19 cellular contexts compared by ENCODE assay signal in genomic region chr3:53320697-53321096, GRCh38. TPM values are rescaled to one million over a fixed set of nuclear protein-coding genes. Genes with fewer than 3 reads are reported as not detected.
DNase-seq lines count a peak whose midpoint lies in the region; ATAC-seq and TF ChIP-seq lines count a peak whose summit lies in the region.
"Had no signal": no experiment of that assay in that cellular context is flagged by ENCODE, and none has a peak within 500 bp of the region (broad histone marks: within the 10 kb centered on the region; RNA-seq: fewer than 3 reads in every experiment).

No MANE protein-coding gene starts in this region.

- H3K27ac ChIP-seq in gastrocnemius medialis = peak overlapping the region; percentile 81 to 86 (median 82)
- H3K27ac ChIP-seq: BLaER1 treated with 17β-estradiol and CSF1 and Interleukin-3, amounts not matched to agents 10 nM and 100 nM; brain microvascular endothelial cell; RWPE1 had no signal

- DNase-seq in H7 (peak; percentile 13), NCI-H2196 (lab: John Stamatoyannopoulos, UW; ENCODE audit: unreplicated experiment) (peak; percentile 15), Right ventricle myocardium superior (no peak), gastrocnemius medialis (peak; percentile 48 to 85), SW480 (ENCODE audit: low spot score) (no peak)
- DNase-seq: activated CD4-positive, alpha-beta T cell treated with anti-CD3 and anti-CD28 coated beads for 36 hours; activated CD8-positive, alpha-beta memory T cell treated with anti-CD3 and anti-CD28 coated beads, Interleukin-2, amount 50 U/mL, for 4 hours; activated naive CD4-positive, alpha-beta T cell; brain microvascular endothelial cell; effector memory CD4-positive, alpha-beta T cell; foreskin melanocyte; NCI-H1417 treated with DMSO at 0.1 percent for 48 hours; small intestine; stimulated activated naive CD8-positive, alpha-beta T cell treated with anti-CD3 and anti-CD28 coated beads, Interleukin-15, Interleukin-2, amounts not matched to agents 100 U/mL and 50 U/mL, for 24 hours had no signal

- peak; percentile 51 to 63 (median 58) for TF ChIP-seq CTCF in gastrocnemius medialis (IDR thresholded peaks at IDR 0.05 in 4 of 5, conservative IDR thresholded peaks at IDR 0.05 in 1 of 5)

- peak; percentile 63 for ATAC-seq in Right ventricle myocardium superior (ENCODE audit: poor library complexity)
- ATAC-seq in gastrocnemius medialis = peak; percentile 99
- ATAC-seq in GM18519 (IDR thresholded peaks at IDR 0.05; ENCODE audit: low FRiP score, unreplicated experiment) = no peak
- ATAC-seq in GM19328 (IDR thresholded peaks at IDR 0.05; ENCODE audit: unreplicated experiment) = no peak
- ATAC-seq: activated CD4-positive, alpha-beta T cell treated with anti-CD3 and anti-CD28 coated beads for 36 hours; stimulated activated naive CD8-positive, alpha-beta T cell treated with anti-CD3 and anti-CD28 coated beads, Interleukin-15, Interleukin-2, amounts not matched to agents 100 U/mL and 50 U/mL, for 24 hours had no signal

- TF ChIP-seq POLR2A in gastrocnemius medialis (IDR thresholded peaks at IDR 0.05) = no peak

- intact Hi-C loops in Right ventricle myocardium superior (cut with DNase I) = no loop called here
- intact Hi-C loops in gastrocnemius medialis (cut with DNase I; ENCODE audit: low total_unique reads) = loop anchor here (2.0 kb wide), 2 partner anchors 14 to 26 kb away; partner anchors contain the start of gene DCP1A

- H3K36me3 ChIP-seq in H7 (replicated peaks; ENCODE audit: control insufficient read depth, insufficient read depth, low read length) (peaks cover 4% of the 10 kb centered on the region), gastrocnemius medialis (peaks cover 0 to 18% of the 10 kb centered on the region in 2 donors)

- H3K4me3 ChIP-seq in H7 (ENCODE audit: insufficient read depth, low read depth, low read length) (no peak overlapping the region), gastrocnemius medialis (no peak overlapping the region)
- H3K4me3 ChIP-seq: BLaER1 treated with 17β-estradiol and CSF1 and Interleukin-3, amounts not matched to agents 10 nM and 100 nM; HAP-1 had no signal

- no peaks in the 10 kb centered on the region for H3K27me3 ChIP-seq in H7 (ENCODE audit: control insufficient read depth, insufficient read depth, low read length)
- no peaks in the 10 kb centered on the region for H3K27me3 ChIP-seq in gastrocnemius medialis
- H3K27me3 ChIP-seq: BLaER1 treated with 17β-estradiol and CSF1 and Interleukin-3, amounts not matched to agents 10 nM and 100 nM; brain microvascular endothelial cell had no signal

- peaks cover 50 to 60% of the 10 kb centered on the region in 2 donors for H3K4me1 ChIP-seq in gastrocnemius medialis
- H3K4me1 ChIP-seq: BLaER1 treated with 17β-estradiol and CSF1 and Interleukin-3, amounts not matched to agents 10 nM and 100 nM had no signal

- H3K9me3 ChIP-seq in gastrocnemius medialis = no peaks in the 10 kb centered on the region
- H3K9me3 ChIP-seq: HAP-1 had no signal

- in situ Hi-C loops in gastrocnemius medialis (cut with MboI; ENCODE audit: low sequenced_read_pairs in 4 of 4) = no loop called here

RNA-seq across cellular contexts. Expression of gene DCP1A, which starts 26.6 kb away (rescaled TPM):
- 12.9 and 15.9 TPM in 2 replicates for total RNA-seq in H7 (2014; rRNA removed; shearing (Covaris generic))
- total RNA-seq in Right ventricle myocardium superior (16.3 TPM), gastrocnemius medialis (10 to 100 TPM; 10.9 to 18.4 (median 15.2) TPM)

Comparison
In these comparisons a context has a peak if more than half of its experiments do, and no peak if none do; other contexts are left out.
1. DNase-seq: peak in H7 (single experiment), NCI-H2196 (single experiment) and gastrocnemius medialis (2 of 2); none in Right ventricle myocardium superior (single experiment) and SW480 (single experiment).
2. ATAC-seq: peak in Right ventricle myocardium superior (single experiment) and gastrocnemius medialis (2 of 2); none in GM18519 (single experiment) and GM19328 (single experiment).